8 cellular contexts compared by ENCODE assay signal in genomic region chr1:39110325-39110851, GRCh38.
A peak's percentile ranks its signal among the peaks of the same experiment; 100 is the strongest.
DNase-seq lines count a peak whose midpoint lies in the region; ATAC-seq and TF ChIP-seq lines count a peak whose summit lies in the region.
"Had no signal": no experiment of that assay in that cellular context is flagged by ENCODE, and none has a peak within 500 bp of the region (broad histone marks: within the 10 kb centered on the region; RNA-seq: fewer than 3 reads in every experiment).

No MANE protein-coding gene starts in this region.

- DNase-seq in MG63 (peak; percentile 52), dorsolateral prefrontal cortex (no peak), medulla oblongata (ENCODE audit: extremely low spot score) (peak; percentile 74), upper lobe of right lung (no peak), NCI-H1417 (lab: John Stamatoyannopoulos, UW) (no peak)
- no peak for DNase-seq in stimulated activated CD4-positive, alpha-beta T cell treated with anti-CD3 and anti-CD28 coated beads, Interleukin-2, amount 100 ng/mL, for 24 hours
- DNase-seq: NCI-H510A treated with DMSO at 0.1 percent for 48 hours had no signal

- intact Hi-C loops in dorsolateral prefrontal cortex (cut with DNase I) (no loop called here), upper lobe of right lung (cut with DNase I) (no loop called here)

- H3K4me3 ChIP-seq in MG63 (no peak overlapping the region), dorsolateral prefrontal cortex (no peak overlapping the region), upper lobe of right lung (no peak overlapping the region)

- H3K27ac ChIP-seq in dorsolateral prefrontal cortex (peak overlapping the region in 47 of 59 donors; percentile 1 to 98 (median 58)), upper lobe of right lung (peak overlapping the region; percentile 47)

- H3K4me1 ChIP-seq in upper lobe of right lung = peaks cover 80% of the 10 kb centered on the region

- H3K36me3 ChIP-seq in MG63 (no peaks in the 10 kb centered on the region), upper lobe of right lung (no peaks in the 10 kb centered on the region)

- ATAC-seq in upper lobe of right lung (peak; percentile 62), GM21515 (IDR thresholded peaks at IDR 0.05; ENCODE audit: unreplicated experiment) (no peak)

- no peaks in the 10 kb centered on the region for H3K9me3 ChIP-seq in MG63
- H3K9me3 ChIP-seq in upper lobe of right lung = no peaks in the 10 kb centered on the region

- TF ChIP-seq CTCF in dorsolateral prefrontal cortex (IDR thresholded peaks at IDR 0.05 in 54 of 56, conservative IDR thresholded peaks at IDR 0.05 in 2 of 56; ENCODE audit: low read depth in 1 of 56, partially characterized antibody in 56 of 56) (no peak), upper lobe of right lung (IDR thresholded peaks at IDR 0.05) (no peak)

- no peaks in the 10 kb centered on the region for H3K27me3 ChIP-seq in MG63
- H3K27me3 ChIP-seq in dorsolateral prefrontal cortex = no peaks in the 10 kb centered on the region
- H3K27me3 ChIP-seq in upper lobe of right lung = no peaks in the 10 kb centered on the region

Comparison
In these comparisons a context has a peak if more than half of its experiments do, and no peak if none do; other contexts are left out.
1. DNase-seq: peak in MG63 (single experiment) and medulla oblongata (single experiment); none in dorsolateral prefrontal cortex (0 of 10), upper lobe of right lung (single experiment), NCI-H1417 (0 of 3) and stimulated activated CD4-positive, alpha-beta T cell treated with anti-CD3 and anti-CD28 coated beads, Interleukin-2, amount 100 ng/mL, for 24 hours (0 of 2).